13 cellular contexts compared by ENCODE assay signal in genomic region chr14:103676881-103677675, GRCh38.
"Had no signal": no experiment of that assay in that cellular context is flagged by ENCODE, and none has a peak within 500 bp of the region (broad histone marks: within the 10 kb centered on the region; RNA-seq: fewer than 3 reads in every experiment).

No MANE protein-coding gene starts in this region.

- H3K27me3 Mint-ChIP-seq: activated CD4-positive, alpha-beta T cell treated with anti-CD3 and anti-CD28 coated beads for 36 hours; activated CD8-positive, alpha-beta T cell treated with anti-CD3 and anti-CD28 coated beads for 36 hours; stimulated activated naive CD8-positive, alpha-beta T cell treated with anti-CD3 and anti-CD28 coated beads, Interleukin-15, Interleukin-2, amounts not matched to agents 100 ng/mL and 50 ng/mL, for 24 hours had no signal

- ATAC-seq: activated CD4-positive, alpha-beta T cell treated with anti-CD3 and anti-CD28 coated beads for 36 hours; activated CD8-positive, alpha-beta T cell treated with anti-CD3 and anti-CD28 coated beads for 36 hours; body of pancreas; sciatic nerve; upper lobe of right lung had no signal

- H3K4me3 Mint-ChIP-seq: activated CD4-positive, alpha-beta T cell treated with anti-CD3 and anti-CD28 coated beads for 36 hours; activated CD8-positive, alpha-beta T cell treated with anti-CD3 and anti-CD28 coated beads for 36 hours; activated naive CD4-positive, alpha-beta T cell treated with anti-CD3 and anti-CD28 coated beads for 36 hours; activated T-helper 1 cell treated with anti-CD3 and anti-CD28 coated beads, Interleukin-12 subunit alpha, Interleukin-12 subunit beta, Interleukin-2, Interleukin-4 antibody, amounts not matched to agents 30 ng/mL and 10 ng/mL and 1 ng/mL, durations not matched to agents 14 hours and 24 hours and 36 hours; stimulated activated naive CD8-positive, alpha-beta T cell treated with anti-CD3 and anti-CD28 coated beads, Interleukin-15, Interleukin-2, amounts not matched to agents 100 ng/mL and 50 ng/mL, for 24 hours had no signal

- DNase-seq: activated CD4-positive, alpha-beta T cell treated with anti-CD3 and anti-CD28 coated beads for 36 hours; activated CD8-positive, alpha-beta memory T cell treated with anti-CD3 and anti-CD28 coated beads, Interleukin-2, amount 50 U/mL, for 4 hours; activated CD8-positive, alpha-beta T cell treated with anti-CD3 and anti-CD28 coated beads for 36 hours; activated naive CD4-positive, alpha-beta T cell treated with anti-CD3 and anti-CD28 coated beads for 36 hours; body of pancreas; mesendoderm; stimulated activated CD4-positive, alpha-beta T cell treated with anti-CD3 and anti-CD28 coated beads, Interleukin-2, amount 100 ng/mL, for 48 hours; upper lobe of right lung had no signal

- H3K4me3 ChIP-seq: body of pancreas, esophagus muscularis mucosa, upper lobe of right lung had no signal

- H3K27ac Mint-ChIP-seq: activated CD4-positive, alpha-beta T cell treated with anti-CD3 and anti-CD28 coated beads for 36 hours; activated CD8-positive, alpha-beta T cell treated with anti-CD3 and anti-CD28 coated beads for 36 hours; activated naive CD4-positive, alpha-beta T cell treated with anti-CD3 and anti-CD28 coated beads for 36 hours; activated T-helper 1 cell treated with anti-CD3 and anti-CD28 coated beads, Interleukin-12 subunit alpha, Interleukin-12 subunit beta, Interleukin-2, Interleukin-4 antibody, amounts not matched to agents 30 ng/mL and 10 ng/mL and 1 ng/mL, durations not matched to agents 14 hours and 24 hours and 36 hours; stimulated activated naive CD8-positive, alpha-beta T cell treated with anti-CD3 and anti-CD28 coated beads, Interleukin-15, Interleukin-2, amounts not matched to agents 100 ng/mL and 50 ng/mL, for 24 hours had no signal

- H3K9me3 Mint-ChIP-seq: activated CD8-positive, alpha-beta T cell treated with anti-CD3 and anti-CD28 coated beads for 36 hours; activated naive CD4-positive, alpha-beta T cell treated with anti-CD3 and anti-CD28 coated beads for 36 hours; activated T-helper 1 cell treated with anti-CD3 and anti-CD28 coated beads, Interleukin-12 subunit alpha, Interleukin-12 subunit beta, Interleukin-2, Interleukin-4 antibody, amounts not matched to agents 30 ng/mL and 10 ng/mL and 1 ng/mL, durations not matched to agents 14 hours and 24 hours and 36 hours; stimulated activated naive CD8-positive, alpha-beta T cell treated with anti-CD3 and anti-CD28 coated beads, Interleukin-15, Interleukin-2, amounts not matched to agents 100 ng/mL and 50 ng/mL, for 24 hours had no signal

- H3K4me1 ChIP-seq: body of pancreas had no signal

- H3K27ac ChIP-seq: body of pancreas, esophagus muscularis mucosa, upper lobe of right lung, VCaP had no signal

- H3K27me3 ChIP-seq: body of pancreas, esophagus muscularis mucosa, upper lobe of right lung had no signal

- H3K9me3 ChIP-seq: body of pancreas, esophagus muscularis mucosa, upper lobe of right lung had no signal
